Comparison of ENCODE assay signal across 21 cellular contexts in genomic region chr6:3762359-3762758, GRCh38. TPM values are rescaled to one million over a fixed set of nuclear protein-coding genes. Genes with fewer than 3 reads are reported as not detected.
"Had no signal": no experiment of that assay in that cellular context is flagged by ENCODE, and none has a peak within 500 bp of the region (broad histone marks: within the 10 kb centered on the region; RNA-seq: fewer than 3 reads in every experiment).

No MANE protein-coding gene starts in this region.

- H3K9me3 ChIP-seq: ovary, psoas muscle, thyroid gland had no signal

- H3K36me3 Mint-ChIP-seq: immature natural killer cell; memory B cell; natural killer cell; stimulated activated naive B cell treated with anti-CD40 and anti-IgM and Interleukin-4, amounts not matched to agents 10 μg/mL and 1 μg/mL and 100 μg/mL, for 72 hours; type B pancreatic cell had no signal

- H3K36me3 ChIP-seq: ovary, thyroid gland had no signal

- H3K27me3 Mint-ChIP-seq: memory B cell; stimulated activated naive B cell treated with anti-CD40 and anti-IgM and Interleukin-4, amounts not matched to agents 10 μg/mL and 1 μg/mL and 100 μg/mL, for 72 hours; type B pancreatic cell had no signal

- H3K4me3 ChIP-seq: lung, ovary, psoas muscle, skin epidermis, thyroid gland had no signal

- DNase-seq: cortex of kidney; effector memory CD8-positive, alpha-beta T cell; hypothalamus; immature natural killer cell; islet precursor cell; natural killer cell; occipital lobe; ovary; psoas muscle; right cardiac atrium; stimulated activated CD4-positive, alpha-beta T cell treated with anti-CD3 and anti-CD28 coated beads, Interleukin-15, amount 100 ng/mL, for 24 hours; stimulated activated CD4-positive, alpha-beta T cell treated with anti-CD3 and anti-CD28 coated beads, Interleukin-2, amount 100 ng/mL, for 48 hours; stimulated activated naive B cell treated with anti-CD40 and anti-IgM and Interleukin-4, amounts not matched to agents 10 μg/mL and 1 μg/mL and 100 μg/mL, for 72 hours; thyroid gland had no signal

- H3K4me1 ChIP-seq: thyroid gland had no signal

- H3K27me3 ChIP-seq: ovary, thyroid gland had no signal

- H3K27ac ChIP-seq: ovary, psoas muscle, skin epidermis, thyroid gland had no signal

- H3K27ac Mint-ChIP-seq: effector memory CD8-positive, alpha-beta T cell; immature natural killer cell; memory B cell; natural killer cell; stimulated activated naive B cell treated with anti-CD40 and anti-IgM and Interleukin-4, amounts not matched to agents 10 μg/mL and 1 μg/mL and 100 μg/mL, for 72 hours; stimulated activated naive CD8-positive, alpha-beta T cell treated with anti-CD3 and anti-CD28 coated beads, Interleukin-15, Interleukin-2, amounts not matched to agents 100 ng/mL and 50 ng/mL, for 24 hours; type B pancreatic cell had no signal

- H3K4me3 Mint-ChIP-seq: effector memory CD8-positive, alpha-beta T cell; immature natural killer cell; memory B cell; natural killer cell; stimulated activated naive B cell treated with anti-CD40 and anti-IgM and Interleukin-4, amounts not matched to agents 10 μg/mL and 1 μg/mL and 100 μg/mL, for 72 hours; stimulated activated naive CD8-positive, alpha-beta T cell treated with anti-CD3 and anti-CD28 coated beads, Interleukin-15, Interleukin-2, amounts not matched to agents 100 ng/mL and 50 ng/mL, for 24 hours; type B pancreatic cell had no signal

- H3K4me1 Mint-ChIP-seq: immature natural killer cell, natural killer cell had no signal

- FAIRE-seq: frontal cortex, urothelium cell line had no signal

- H3K9me3 Mint-ChIP-seq: effector memory CD8-positive, alpha-beta T cell; immature natural killer cell; memory B cell; natural killer cell; stimulated activated naive B cell treated with anti-CD40 and anti-IgM and Interleukin-4, amounts not matched to agents 10 μg/mL and 1 μg/mL and 100 μg/mL, for 72 hours; stimulated activated naive CD8-positive, alpha-beta T cell treated with anti-CD3 and anti-CD28 coated beads, Interleukin-15, Interleukin-2, amounts not matched to agents 100 ng/mL and 50 ng/mL, for 24 hours; type B pancreatic cell had no signal

RNA-seq across cellular contexts. Expression of gene PXDC1, which starts 10.8 kb away (rescaled TPM):
- polyA plus RNA-seq: immature natural killer cell had no signal
